In the genomic region with DNA sequence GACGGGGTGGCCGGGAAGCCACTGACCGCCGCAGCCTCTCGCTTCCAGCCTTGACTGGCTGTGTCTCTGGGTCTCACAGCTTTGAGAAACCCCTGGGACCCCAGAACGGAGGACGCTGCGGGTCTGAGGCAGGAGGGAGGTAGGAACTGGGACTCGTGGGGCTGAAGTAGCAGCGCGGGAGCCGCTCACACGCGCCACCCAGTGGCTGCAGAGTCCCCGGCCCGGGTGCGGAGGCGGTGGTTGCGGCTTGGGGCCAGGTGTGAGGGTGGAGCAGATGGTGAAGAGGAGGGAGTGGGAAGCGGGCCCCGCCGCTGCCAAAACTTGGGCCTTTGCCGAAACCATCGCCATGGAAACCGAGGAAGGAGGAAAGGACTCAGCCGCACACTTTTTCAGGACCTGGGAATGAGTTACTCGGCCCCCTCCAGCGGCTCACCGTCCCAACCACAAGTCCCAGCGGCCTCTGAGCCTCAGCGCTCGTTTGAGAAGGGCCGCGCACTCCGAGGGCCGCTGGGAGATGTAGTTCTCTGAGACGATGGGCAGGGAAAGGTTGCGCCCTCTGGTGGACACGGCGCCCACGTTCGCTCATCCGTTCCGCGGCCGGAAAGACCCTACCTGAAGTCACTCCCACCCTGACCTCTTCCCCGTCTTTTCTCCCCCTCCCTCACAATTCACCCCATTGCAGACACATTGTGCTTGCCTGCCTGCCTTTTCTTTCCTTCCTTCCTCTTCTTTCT, we compare ENCODE assay signal across 8 cellular contexts. TPM values are rescaled to one million over a fixed set of nuclear protein-coding genes. Genes with fewer than 3 reads are reported as not detected.
DNase-seq lines count a peak whose midpoint lies in the region; ATAC-seq and TF ChIP-seq lines count a peak whose summit lies in the region.

No MANE protein-coding gene starts in this region.

- peak; percentile 92 for TF ChIP-seq CTCF in lung (IDR thresholded peaks at IDR 0.05; ENCODE audit: control extremely low read depth, extremely low read depth)

- H3K4me3 Mint-ChIP-seq in CD8-positive, alpha-beta memory T cell, result peak overlapping the region; percentile 77 to 92 (median 84)
- H3K4me3 Mint-ChIP-seq in activated CD4-positive, alpha-beta memory T cell treated with anti-CD3 and anti-CD28 coated beads, Interleukin-2, amount 10 ng/mL, durations not matched to agents 7 days and 5 days, result peak overlapping the region; percentile 80

- peaks cover 34% of the 10 kb centered on the region for H3K27me3 ChIP-seq in CD8-positive, alpha-beta memory T cell (ENCODE audit: insufficient read depth, low read length, poor library complexity, severe bottlenecking)
- H3K27me3 ChIP-seq in ectodermal cell (ENCODE audit: control insufficient read depth, insufficient read depth, low read length, poor library complexity, severe bottlenecking) (peaks cover 42% of the 10 kb centered on the region), lung (ENCODE audit: control insufficient read depth, insufficient read depth) (no peaks in the 10 kb centered on the region)

- H3K27ac Mint-ChIP-seq in CD8-positive, alpha-beta memory T cell, result peak overlapping the region; percentile 66 to 93 (median 86)
- H3K27ac Mint-ChIP-seq in activated CD4-positive, alpha-beta memory T cell treated with anti-CD3 and anti-CD28 coated beads, Interleukin-2, amount 10 ng/mL, durations not matched to agents 7 days and 5 days, result peak overlapping the region; percentile 83

- ATAC-seq in GM19468 (IDR thresholded peaks at IDR 0.05; ENCODE audit: extremely low read depth, unreplicated experiment), result peak; percentile 58
- ATAC-seq in lung (ENCODE audit: insufficient read depth, low FRiP score), result peak; percentile 82

- peak; percentile 88 to 96 (median 93) for DNase-seq in CD8-positive, alpha-beta memory T cell
- DNase-seq in HPDE6-E6E7 (ENCODE audit: extremely low spot score) (peak; percentile 90), NCI-H82 treated with DMSO at 0.1 percent for 48 hours (lab: John Stamatoyannopoulos, UW; ENCODE audit: unreplicated experiment) (peak; percentile 91), lung (ENCODE audit: low spot score) (peak; percentile 94)
- peak; percentile 95 for DNase-seq in activated CD4-positive, alpha-beta memory T cell treated with anti-CD3 and anti-CD28 coated beads, Interleukin-2, amount 10 ng/mL, durations not matched to agents 7 days and 5 days
- DNase-seq in stimulated activated CD4-positive, alpha-beta T cell treated with anti-CD3 and anti-CD28 coated beads, TNF-alpha, amount 100 ng/mL, for 1 hour (ENCODE audit: low read depth in 3 of 3, low spot score in 1 of 3), result peak; percentile 80 to 91 (median 85)

- CTCF ChIA-PET in CD8-positive, alpha-beta memory T cell (lab: Charles Lee), result interaction anchor here (0.6 to 4.8 kb wide), 7 partner anchors 9 to 54 kb away, joined by 3 to 28 read pairs (median 5); partner anchors contain the start of genes ALDH16A1 and FLT3LG
- CTCF ChIA-PET in activated CD4-positive, alpha-beta memory T cell treated with anti-CD3 and anti-CD28 coated beads, Interleukin-2, amount 10 ng/mL, durations not matched to agents 7 days and 5 days (lab: Charles Lee), result interaction anchor here (0.6 to 2.5 kb wide), 17 partner anchors 8 to 1767 kb away, joined by 3 to 17 read pairs (median 5); partner anchors contain the start of genes PIH1D1 and RUVBL2

- H3K9me3 ChIP-seq in CD8-positive, alpha-beta memory T cell (ENCODE audit: low read length), result no peaks in the 10 kb centered on the region
- H3K9me3 ChIP-seq in ectodermal cell (ENCODE audit: control insufficient read depth, low read length), result no peaks in the 10 kb centered on the region
- no peaks in the 10 kb centered on the region for H3K9me3 ChIP-seq in lung (ENCODE audit: control insufficient read depth in 2 of 2, insufficient read depth in 1 of 2, low read length in 1 of 2)

- peaks cover 32 to 50% (median 37%) of the 10 kb centered on the region in 3 donors for H3K4me1 Mint-ChIP-seq in CD8-positive, alpha-beta memory T cell
- H3K4me1 Mint-ChIP-seq in activated CD4-positive, alpha-beta memory T cell treated with anti-CD3 and anti-CD28 coated beads, Interleukin-2, amount 10 ng/mL, durations not matched to agents 7 days and 5 days, result peaks cover 62% of the 10 kb centered on the region

- H3K27ac ChIP-seq in CD8-positive, alpha-beta memory T cell (ENCODE audit: low read depth, low read length), result peak overlapping the region; percentile 51
- peak overlapping the region; percentile 88 for H3K27ac ChIP-seq in ectodermal cell (ENCODE audit: insufficient read depth, low read depth, low read length, poor library complexity, severe bottlenecking)
- H3K27ac ChIP-seq in lung (ENCODE audit: low read depth in 1 of 2, low read length in 1 of 2), result peak overlapping the region; percentile 56 to 58

- H3K36me3 Mint-ChIP-seq in CD8-positive, alpha-beta memory T cell, result peaks cover 5 to 28% (median 7%) of the 10 kb centered on the region in 3 donors
- H3K36me3 Mint-ChIP-seq in activated CD4-positive, alpha-beta memory T cell treated with anti-CD3 and anti-CD28 coated beads, Interleukin-2, amount 10 ng/mL, durations not matched to agents 7 days and 5 days (ENCODE audit: low read depth), result peaks cover 31% of the 10 kb centered on the region

- 0 to 1% methylated on average over 47 of the region's 47 CpGs for WGBS in ectodermal cell, 2 experiments
- WGBS in lung, 2 donors, result 0 to 1% methylated on average over 43 to 47 of the region's 47 CpGs

- peak overlapping the region; percentile 69 for H3K4me3 ChIP-seq in CD8-positive, alpha-beta memory T cell (ENCODE audit: low read length)
- H3K4me3 ChIP-seq in ectodermal cell (ENCODE audit: insufficient read depth, low read depth, low read length), result peak overlapping the region; percentile 72
- H3K4me3 ChIP-seq in lung, result peak overlapping the region; percentile 20

- peaks cover 26% of the 10 kb centered on the region for H3K4me1 ChIP-seq in CD8-positive, alpha-beta memory T cell (ENCODE audit: insufficient read depth, low read length)
- H3K4me1 ChIP-seq in ectodermal cell (ENCODE audit: control insufficient read depth, insufficient read depth, low read length) (peaks cover 9% of the 10 kb centered on the region), lung (ENCODE audit: control insufficient read depth in 2 of 2, insufficient read depth in 2 of 2, low read length in 2 of 2) (peaks cover 0 to 4% of the 10 kb centered on the region in 2 donors)

- peaks cover 5% of the 10 kb centered on the region for H3K36me3 ChIP-seq in CD8-positive, alpha-beta memory T cell (ENCODE audit: insufficient read depth, low read length)
- H3K36me3 ChIP-seq in ectodermal cell (ENCODE audit: control insufficient read depth, insufficient read depth, low read length) (peaks cover 7% of the 10 kb centered on the region), lung (ENCODE audit: control insufficient read depth in 2 of 2, insufficient read depth in 2 of 2, low read length in 2 of 2) (peaks cover 0 to 18% of the 10 kb centered on the region in 2 donors)

- POLR2A ChIA-PET in CD8-positive, alpha-beta memory T cell (lab: Charles Lee), result no interaction called here
- POLR2A ChIA-PET in activated CD4-positive, alpha-beta memory T cell treated with anti-CD3 and anti-CD28 coated beads, Interleukin-2, amount 10 ng/mL, durations not matched to agents 7 days and 5 days (lab: Charles Lee), result interaction anchor here (1.0 to 3.4 kb wide), 4 partner anchors 9 to 52 kb away, joined by 3 to 19 read pairs (median 10); partner anchors contain the start of genes ALDH16A1 and PIH1D1

- H3K9me3 Mint-ChIP-seq in CD8-positive, alpha-beta memory T cell, result no peaks in the 10 kb centered on the region
- H3K9me3 Mint-ChIP-seq in activated CD4-positive, alpha-beta memory T cell treated with anti-CD3 and anti-CD28 coated beads, Interleukin-2, amount 10 ng/mL, durations not matched to agents 7 days and 5 days, result no peaks in the 10 kb centered on the region

- peaks cover 37 to 39% of the 10 kb centered on the region in 2 donors for H3K27me3 Mint-ChIP-seq in CD8-positive, alpha-beta memory T cell
- peaks cover 38% of the 10 kb centered on the region for H3K27me3 Mint-ChIP-seq in activated CD4-positive, alpha-beta memory T cell treated with anti-CD3 and anti-CD28 coated beads, Interleukin-2, amount 10 ng/mL, durations not matched to agents 7 days and 5 days

RNA-seq across cellular contexts. Expression of gene SLC17A7, which starts 2.2 kb away (rescaled TPM):
- total RNA-seq in CD8-positive, alpha-beta memory T cell, result under 1 TPM; 0.07 to 0.09 TPM
- not detected for polyA plus RNA-seq in CD8-positive, alpha-beta memory T cell
- total RNA-seq in activated CD4-positive, alpha-beta memory T cell treated with anti-CD3 and anti-CD28 coated beads, Interleukin-2, amount 10 ng/mL, durations not matched to agents 7 days and 5 days, result under 1 TPM; 0.30 to 0.43 TPM
- polyA plus RNA-seq in ectodermal cell (2013, experiment 1 of 4), result 3.3 TPM
- 2.8 TPM for polyA plus RNA-seq in ectodermal cell (2013, experiment 2 of 4)
- 3.0 TPM for polyA plus RNA-seq in ectodermal cell (2013, experiment 3 of 4)
- polyA plus RNA-seq in ectodermal cell (2013, experiment 4 of 4), result 3.2 TPM
- total RNA-seq in lung, result under 1 TPM; 0.31 to 0.51 TPM
- under 1 TPM; 0.10 to 0.30 TPM for polyA plus RNA-seq in lung

RNA-seq across cellular contexts. Expression of gene PIH1D1, which starts 8.1 kb away (rescaled TPM):
- 100 to 1,000 TPM; 132 to 138 TPM for total RNA-seq in CD8-positive, alpha-beta memory T cell
- polyA plus RNA-seq in CD8-positive, alpha-beta memory T cell, result 81.8 TPM
- 100 to 1,000 TPM; 168 to 170 TPM for total RNA-seq in activated CD4-positive, alpha-beta memory T cell treated with anti-CD3 and anti-CD28 coated beads, Interleukin-2, amount 10 ng/mL, durations not matched to agents 7 days and 5 days
- polyA plus RNA-seq in ectodermal cell (2013, experiment 1 of 4), result 137 TPM
- 145 TPM for polyA plus RNA-seq in ectodermal cell (2013, experiment 2 of 4)
- polyA plus RNA-seq in ectodermal cell (2013, experiment 3 of 4), result 99.8 TPM
- polyA plus RNA-seq in ectodermal cell (2013, experiment 4 of 4), result 97.5 TPM
- 10 to 100 TPM; 65.7 to 65.9 TPM for total RNA-seq in lung
- 10 to 100 TPM; 63.7 to 66.6 TPM for polyA plus RNA-seq in lung

RNA-seq across cellular contexts. Expression of gene ALDH16A1, which starts 9.5 kb away (rescaled TPM):
- 10 to 100 TPM; 46.7 to 51.8 TPM for total RNA-seq in CD8-positive, alpha-beta memory T cell
- 32.5 TPM for polyA plus RNA-seq in CD8-positive, alpha-beta memory T cell
- 10 to 100 TPM; 34.1 to 36.6 TPM for total RNA-seq in activated CD4-positive, alpha-beta memory T cell treated with anti-CD3 and anti-CD28 coated beads, Interleukin-2, amount 10 ng/mL, durations not matched to agents 7 days and 5 days
- 46.6 TPM for polyA plus RNA-seq in ectodermal cell (2013, experiment 1 of 4)
- polyA plus RNA-seq in ectodermal cell (2013, experiment 2 of 4), result 45.6 TPM
- 34.5 TPM for polyA plus RNA-seq in ectodermal cell (2013, experiment 3 of 4)
- polyA plus RNA-seq in ectodermal cell (2013, experiment 4 of 4), result 35.1 TPM
- total RNA-seq in lung, result 10 to 100 TPM; 21.1 to 53.3 TPM
- polyA plus RNA-seq in lung, result 10 to 100 TPM; 36.1 to 38.7 TPM

RNA-seq across cellular contexts. Expression of gene GFY, which starts 18.3 kb away (rescaled TPM):
- total RNA-seq in CD8-positive, alpha-beta memory T cell, result not detected
- polyA plus RNA-seq in CD8-positive, alpha-beta memory T cell, result not detected
- not detected for total RNA-seq in activated CD4-positive, alpha-beta memory T cell treated with anti-CD3 and anti-CD28 coated beads, Interleukin-2, amount 10 ng/mL, durations not matched to agents 7 days and 5 days
- 0.94 TPM for polyA plus RNA-seq in ectodermal cell (2013, experiment 1 of 4)
- 0.64 TPM for polyA plus RNA-seq in ectodermal cell (2013, experiment 2 of 4)
- 0.21 TPM for polyA plus RNA-seq in ectodermal cell (2013, experiment 3 of 4)
- polyA plus RNA-seq in ectodermal cell (2013, experiment 4 of 4), result 0.32 TPM
- not detected for total RNA-seq in lung
- not detected for polyA plus RNA-seq in lung

RNA-seq across cellular contexts. Expression of gene PTH2, which starts 20.3 kb away (rescaled TPM):
- not detected for total RNA-seq in CD8-positive, alpha-beta memory T cell
- not detected for polyA plus RNA-seq in CD8-positive, alpha-beta memory T cell
- total RNA-seq in activated CD4-positive, alpha-beta memory T cell treated with anti-CD3 and anti-CD28 coated beads, Interleukin-2, amount 10 ng/mL, durations not matched to agents 7 days and 5 days, result not detected
- polyA plus RNA-seq in ectodermal cell (2013, experiment 1 of 4), result not detected
- not detected for polyA plus RNA-seq in ectodermal cell (2013, experiment 2 of 4)
- not detected for polyA plus RNA-seq in ectodermal cell (2013, experiment 3 of 4)
- polyA plus RNA-seq in ectodermal cell (2013, experiment 4 of 4), result not detected
- total RNA-seq in lung, result not detected
- not detected for polyA plus RNA-seq in lung

Comparison
In these comparisons a context has a peak if more than half of its experiments do, and no peak if none do; other contexts are left out.
1. Peak in every context shown above with its lines: DNase-seq, ATAC-seq, H3K4me3 ChIP-seq and H3K27ac ChIP-seq.
2. H3K4me3 ChIP-seq: peak in every context shown above with its lines; median percentile 72 in ectodermal cell; 69 in CD8-positive, alpha-beta memory T cell; 20 in lung.